In the genomic region with DNA sequence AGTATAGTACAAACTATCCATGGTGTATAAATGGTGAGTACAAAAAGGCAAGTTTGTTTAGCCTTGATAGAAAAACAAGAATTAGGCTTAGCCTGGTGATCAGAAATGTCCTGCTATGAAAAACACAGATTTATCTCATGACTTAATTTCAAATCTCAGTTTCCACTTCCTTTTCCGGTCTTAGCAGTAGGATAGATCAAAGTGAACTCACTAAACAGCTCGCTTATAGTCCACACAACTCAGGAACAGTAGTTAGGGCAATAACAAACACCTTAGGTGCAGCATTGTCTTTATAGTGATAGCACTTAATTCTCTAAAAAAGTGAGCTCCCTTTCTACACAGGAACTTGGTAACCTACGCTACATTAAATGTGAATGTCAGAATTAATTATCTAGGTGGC, we compare ENCODE assay signal across 23 cellular contexts. TPM values are rescaled to one million over a fixed set of nuclear protein-coding genes. Genes with fewer than 3 reads are reported as not detected.
DNase-seq lines count a peak whose midpoint lies in the region; ATAC-seq, FAIRE-seq and TF ChIP-seq lines count a peak whose summit lies in the region.
"Had no signal": no experiment of that assay in that cellular context is flagged by ENCODE, and none has a peak within 500 bp of the region (broad histone marks: within the 10 kb centered on the region; RNA-seq: fewer than 3 reads in every experiment).

No MANE protein-coding gene starts in this region.

- H3K4me1 ChIP-seq in CD4-positive, CD25-positive, alpha-beta regulatory T cell (ENCODE audit: control insufficient read depth, insufficient read depth, low read length, poor library complexity, severe bottlenecking) = peaks cover 17% of the 10 kb centered on the region
- H3K4me1 ChIP-seq: Caco-2 had no signal

- no peak for TF ChIP-seq POLR2A in GM12892 (IDR thresholded peaks at IDR 0.05; ENCODE audit: low read depth, low read length)

- no peak for ATAC-seq in activated T-cell treated with anti-CD3 and anti-CD28 coated beads, Interleukin-2, amount 50 U/mL, for 72 hours (replicated peaks in 1 of 2)
- ATAC-seq in activated T-cell treated with anti-CD3 and anti-CD28 coated beads, Interleukin-2, amount 50 U/mL, for 4 hours = no peak
- peak; percentile 57 to 69 for ATAC-seq in CD4-positive, CD25-positive, alpha-beta regulatory T cell (ENCODE audit: low read depth in 2 of 2)
- ATAC-seq in activated T-helper 17 cell treated with anti-CD3 and anti-CD28 coated beads, Interleukin-2, amount 50 U/mL, for 72 hours (replicated peaks) = no peak
- ATAC-seq in GM19463 (IDR thresholded peaks at IDR 0.05; ENCODE audit: unreplicated experiment) = no peak
- ATAC-seq: CD8-positive, alpha-beta T cell; HCT116 had no signal

- H3K9me3 Mint-ChIP-seq in activated T-cell treated with anti-CD3 and anti-CD28 coated beads, Interleukin-2, amount 50 U/mL, for 72 hours = no peaks in the 10 kb centered on the region
- H3K9me3 Mint-ChIP-seq in activated T-cell treated with anti-CD3 and anti-CD28 coated beads, Interleukin-2, amount 50 U/mL, for 4 hours = no peaks in the 10 kb centered on the region
- H3K9me3 Mint-ChIP-seq in CD4-positive, CD25-positive, alpha-beta regulatory T cell = no peaks in the 10 kb centered on the region
- no peaks in the 10 kb centered on the region for H3K9me3 Mint-ChIP-seq in activated T-helper 17 cell treated with anti-CD3 and anti-CD28 coated beads, Interleukin-2, amount 50 U/mL, for 72 hours
- H3K9me3 Mint-ChIP-seq: CD8-positive, alpha-beta T cell; H9 had no signal

- in situ Hi-C loops in brain microvascular endothelial cell (cut with HindIII; ENCODE audit: low pct_ligation_motif_present, low sequenced_read_pairs) = no loop called here

- H3K27me3 Mint-ChIP-seq in activated T-cell treated with anti-CD3 and anti-CD28 coated beads, Interleukin-2, amount 50 U/mL, for 72 hours (ENCODE audit: low read depth) = no peaks in the 10 kb centered on the region
- no peaks in the 10 kb centered on the region for H3K27me3 Mint-ChIP-seq in activated T-cell treated with anti-CD3 and anti-CD28 coated beads, Interleukin-2, amount 50 U/mL, for 4 hours (ENCODE audit: low read depth)
- no peaks in the 10 kb centered on the region for H3K27me3 Mint-ChIP-seq in CD4-positive, CD25-positive, alpha-beta regulatory T cell
- H3K27me3 Mint-ChIP-seq in activated T-helper 17 cell treated with anti-CD3 and anti-CD28 coated beads, Interleukin-2, amount 50 U/mL, for 72 hours = no peaks in the 10 kb centered on the region
- H3K27me3 Mint-ChIP-seq: B cell had no signal

- H3K27me3 ChIP-seq in CD4-positive, CD25-positive, alpha-beta regulatory T cell (ENCODE audit: control insufficient read depth, insufficient read depth, low read length) = no peaks in the 10 kb centered on the region
- H3K27me3 ChIP-seq in brain microvascular endothelial cell (replicated peaks) = no peaks in the 10 kb centered on the region
- H3K27me3 ChIP-seq: BLaER1 had no signal

- no peaks in the 10 kb centered on the region for H3K9me3 ChIP-seq in CD4-positive, CD25-positive, alpha-beta regulatory T cell (ENCODE audit: control insufficient read depth in 2 of 2, low read length in 2 of 2)
- H3K9me3 ChIP-seq: BLaER1, Caco-2 had no signal

- FAIRE-seq in GM12892 (lab: Jason Lieb, UNC) = peak; percentile 58
- FAIRE-seq: A204.1, G401.6, GM19239, H1 had no signal

- peak overlapping the region; percentile 22 for H3K27ac Mint-ChIP-seq in activated T-cell treated with anti-CD3 and anti-CD28 coated beads, Interleukin-2, amount 50 U/mL, for 72 hours
- H3K27ac Mint-ChIP-seq in CD4-positive, CD25-positive, alpha-beta regulatory T cell = peak overlapping the region; percentile 44 to 71 (median 64)
- peak overlapping the region; percentile 14 for H3K27ac Mint-ChIP-seq in activated T-helper 17 cell treated with anti-CD3 and anti-CD28 coated beads, Interleukin-2, amount 50 U/mL, for 72 hours
- H3K27ac Mint-ChIP-seq: B cell; CD8-positive, alpha-beta T cell; H9 had no signal

- DNase-seq in activated T-cell treated with anti-CD3 and anti-CD28 coated beads, Interleukin-2, amount 50 U/mL, for 72 hours = no peak
- no peak for DNase-seq in activated T-cell treated with anti-CD3 and anti-CD28 coated beads, Interleukin-2, amount 50 U/mL, for 4 hours
- DNase-seq in CD4-positive, CD25-positive, alpha-beta regulatory T cell = peak in 2 of 3 donors; percentile 25 to 51
- DNase-seq in GM12892 (ENCODE audit: insufficient read length) (no peak), brain microvascular endothelial cell (no peak), dedifferentiated amniotic fluid mesenchymal stem cell (ENCODE audit: extremely low spot score) (no peak)
- DNase-seq: Caco-2; CD8-positive, alpha-beta T cell; DMS153; DND-41; GM23248; H9 had no signal

- no peak for TF ChIP-seq CTCF in brain microvascular endothelial cell (IDR thresholded peaks at IDR 0.05; ENCODE audit: low read depth, low read length, missing control alignments)

- peak overlapping the region; percentile 52 for H3K27ac ChIP-seq in CD4-positive, CD25-positive, alpha-beta regulatory T cell (ENCODE audit: insufficient read depth, low read length, poor library complexity, severe bottlenecking)
- H3K27ac ChIP-seq in brain microvascular endothelial cell = no peak overlapping the region
- H3K27ac ChIP-seq: 22Rv1, BLaER1, C4-2B, GM23248 had no signal

- H3K36me3 Mint-ChIP-seq in activated T-cell treated with anti-CD3 and anti-CD28 coated beads, Interleukin-2, amount 50 U/mL, for 72 hours (ENCODE audit: insufficient read depth in 2 of 2) = peaks cover 2 to 18% of the 10 kb centered on the region in 2 donors
- H3K36me3 Mint-ChIP-seq in activated T-cell treated with anti-CD3 and anti-CD28 coated beads, Interleukin-2, amount 50 U/mL, for 4 hours (ENCODE audit: insufficient read depth) = peaks cover 41% of the 10 kb centered on the region
- H3K36me3 Mint-ChIP-seq in CD4-positive, CD25-positive, alpha-beta regulatory T cell = peaks cover 43% of the 10 kb centered on the region
- H3K36me3 Mint-ChIP-seq in activated T-helper 17 cell treated with anti-CD3 and anti-CD28 coated beads, Interleukin-2, amount 50 U/mL, for 72 hours (ENCODE audit: low read depth) = peaks cover 96% of the 10 kb centered on the region

- peak overlapping the region; percentile 45 for H3K4me3 ChIP-seq in CD4-positive, CD25-positive, alpha-beta regulatory T cell (ENCODE audit: low read depth, low read length)
- no peak overlapping the region for H3K4me3 ChIP-seq in brain microvascular endothelial cell (ENCODE audit: low read depth, low read length)
- H3K4me3 ChIP-seq: BLaER1, GM23248 had no signal

- no peaks in the 10 kb centered on the region for H3K4me1 Mint-ChIP-seq in activated T-cell treated with anti-CD3 and anti-CD28 coated beads, Interleukin-2, amount 50 U/mL, for 72 hours (ENCODE audit: low read depth)
- peaks cover 18% of the 10 kb centered on the region for H3K4me1 Mint-ChIP-seq in activated T-cell treated with anti-CD3 and anti-CD28 coated beads, Interleukin-2, amount 50 U/mL, for 4 hours (ENCODE audit: low read depth)
- H3K4me1 Mint-ChIP-seq in CD4-positive, CD25-positive, alpha-beta regulatory T cell = peaks cover 23 to 36% (median 29%) of the 10 kb centered on the region in 4 donors
- no peaks in the 10 kb centered on the region for H3K4me1 Mint-ChIP-seq in activated T-helper 17 cell treated with anti-CD3 and anti-CD28 coated beads, Interleukin-2, amount 50 U/mL, for 72 hours
- H3K4me1 Mint-ChIP-seq: H9 had no signal

- H3K36me3 ChIP-seq in CD4-positive, CD25-positive, alpha-beta regulatory T cell (ENCODE audit: control insufficient read depth, insufficient read depth, low read length) = peaks cover 72% of the 10 kb centered on the region
- peaks cover 12% of the 10 kb centered on the region for H3K36me3 ChIP-seq in brain microvascular endothelial cell (replicated peaks)

- no peak overlapping the region for H3K4me3 Mint-ChIP-seq in activated T-cell treated with anti-CD3 and anti-CD28 coated beads, Interleukin-2, amount 50 U/mL, for 72 hours
- no peak overlapping the region for H3K4me3 Mint-ChIP-seq in activated T-cell treated with anti-CD3 and anti-CD28 coated beads, Interleukin-2, amount 50 U/mL, for 4 hours
- H3K4me3 Mint-ChIP-seq in CD4-positive, CD25-positive, alpha-beta regulatory T cell = peak overlapping the region in 2 of 4 donors; percentile 12 to 23
- H3K4me3 Mint-ChIP-seq in activated T-helper 17 cell treated with anti-CD3 and anti-CD28 coated beads, Interleukin-2, amount 50 U/mL, for 72 hours = no peak overlapping the region
- H3K4me3 Mint-ChIP-seq: B cell; CD8-positive, alpha-beta T cell; H9 had no signal

RNA-seq across cellular contexts. Expression of a gene that starts 11.4 kb away (rescaled TPM):
- total RNA-seq in activated T-cell treated with anti-CD3 and anti-CD28 coated beads, Interleukin-2, amount 50 U/mL, for 72 hours = 10 to 100 TPM; 22.5 to 24.0 TPM
- total RNA-seq in activated T-cell treated with anti-CD3 and anti-CD28 coated beads, Interleukin-2, amount 50 U/mL, for 4 hours = 10 to 100 TPM; 13.0 to 15.4 (median 14.0) TPM
- total RNA-seq in CD4-positive, CD25-positive, alpha-beta regulatory T cell = 29.1 TPM
- 1 to 10 TPM; 4.8 to 7.5 (median 6.3) TPM for polyA plus RNA-seq in CD4-positive, CD25-positive, alpha-beta regulatory T cell
- 10.1 TPM for polyA plus RNA-seq in GM12892 (2012; ENCODE audit: missing spikeins)
- 10 to 100 TPM; 19.7 to 39.8 TPM for total RNA-seq in activated T-helper 17 cell treated with anti-CD3 and anti-CD28 coated beads, Interleukin-2, amount 50 U/mL, for 72 hours

Comparison
In these comparisons a context has a peak if more than half of its experiments do, and no peak if none do; other contexts are left out.
1. ATAC-seq: peak in CD4-positive, CD25-positive, alpha-beta regulatory T cell (2 of 2); none in activated T-cell treated with anti-CD3 and anti-CD28 coated beads, Interleukin-2, amount 50 U/mL, for 72 hours (0 of 2), activated T-cell treated with anti-CD3 and anti-CD28 coated beads, Interleukin-2, amount 50 U/mL, for 4 hours (0 of 2), activated T-helper 17 cell treated with anti-CD3 and anti-CD28 coated beads, Interleukin-2, amount 50 U/mL, for 72 hours (single experiment) and GM19463 (single experiment).
2. DNase-seq: peak in CD4-positive, CD25-positive, alpha-beta regulatory T cell (2 of 3); none in activated T-cell treated with anti-CD3 and anti-CD28 coated beads, Interleukin-2, amount 50 U/mL, for 72 hours (0 of 2), activated T-cell treated with anti-CD3 and anti-CD28 coated beads, Interleukin-2, amount 50 U/mL, for 4 hours (single experiment), GM12892 (single experiment), brain microvascular endothelial cell (single experiment) and dedifferentiated amniotic fluid mesenchymal stem cell (single experiment).
3. H3K27ac Mint-ChIP-seq: peak in every context shown above with its lines; median percentile 64 in CD4-positive, CD25-positive, alpha-beta regulatory T cell; 22 in activated T-cell treated with anti-CD3 and anti-CD28 coated beads, Interleukin-2, amount 50 U/mL, for 72 hours; 14 in activated T-helper 17 cell treated with anti-CD3 and anti-CD28 coated beads, Interleukin-2, amount 50 U/mL, for 72 hours.